ENCODE assay signal across 8 cellular contexts in the genomic region with DNA sequence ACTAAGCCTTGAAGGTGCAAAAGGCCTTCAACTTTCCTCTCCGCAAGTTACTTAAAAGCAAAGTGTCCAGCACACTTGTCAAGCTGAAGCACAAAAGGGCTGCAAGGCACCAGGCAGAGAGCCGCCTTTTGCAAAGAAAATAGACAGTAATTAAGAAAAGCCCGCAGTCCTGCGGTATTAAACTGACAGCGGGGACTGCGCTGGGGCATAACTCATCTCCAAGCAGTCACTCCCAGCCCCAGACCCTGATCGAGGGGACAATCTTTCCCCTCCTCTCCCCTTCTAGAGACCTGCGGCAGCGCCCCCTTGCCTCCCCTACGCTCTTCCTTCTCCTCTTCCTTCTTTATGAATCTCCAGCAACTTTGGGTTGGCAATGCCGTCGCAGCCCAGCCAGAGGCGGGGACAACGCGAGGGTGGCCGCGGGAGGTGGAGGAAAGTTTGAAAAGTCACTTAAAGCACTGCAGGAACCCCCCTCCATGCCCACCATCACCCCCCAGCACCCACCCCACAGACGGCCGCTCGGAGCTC.
DNase-seq lines count a peak whose midpoint lies in the region; TF ChIP-seq lines count a peak whose summit lies in the region.

No MANE protein-coding gene starts in this region.

- POLR2A ChIA-PET in activated CD4-positive, alpha-beta T cell treated with anti-CD3 and anti-CD28 coated beads, Interleukin-2, amount 10 ng/mL, durations not matched to agents 7 days and 5 days (lab: Charles Lee): no interaction called here

- peak; percentile 63 for DNase-seq in activated effector memory CD4-positive, alpha-beta T cell treated with anti-CD3 and anti-CD28 coated beads, Interleukin-2, amount 50 U/mL, for 16 hours
- DNase-seq in activated effector memory CD4-positive, alpha-beta T cell treated with Interleukin-2 at 50 U/mL for 16 hours: no peak
- no peak for DNase-seq in activated CD4-positive, alpha-beta T cell treated with anti-CD3 and anti-CD28 coated beads, Interleukin-2, amount 10 ng/mL, durations not matched to agents 7 days and 5 days
- peak in 1 of 2 donors; percentile 20 for DNase-seq in foreskin fibroblast
- DNase-seq in retinal pigment epithelial cell (ENCODE audit: low read depth): no peak
- DNase-seq in mucosa of gallbladder (ENCODE audit: low spot score): no peak
- no peak for DNase-seq in NCI-H2081 treated with DMSO at 0.1 percent for 48 hours (lab: John Stamatoyannopoulos, UW)
- DNase-seq in MG63: no peak

- no peaks in the 10 kb centered on the region for H3K9me3 ChIP-seq in MG63

- H3K36me3 Mint-ChIP-seq in activated CD4-positive, alpha-beta T cell treated with anti-CD3 and anti-CD28 coated beads, Interleukin-2, amount 10 ng/mL, durations not matched to agents 7 days and 5 days (ENCODE audit: low read depth): no peaks in the 10 kb centered on the region

- peaks cover 16% of the 10 kb centered on the region for H3K4me1 Mint-ChIP-seq in activated CD4-positive, alpha-beta T cell treated with anti-CD3 and anti-CD28 coated beads, Interleukin-2, amount 10 ng/mL, durations not matched to agents 7 days and 5 days

- H3K36me3 ChIP-seq in MG63: no peaks in the 10 kb centered on the region

- H3K27ac Mint-ChIP-seq in activated CD4-positive, alpha-beta T cell treated with anti-CD3 and anti-CD28 coated beads, Interleukin-2, amount 10 ng/mL, durations not matched to agents 7 days and 5 days: no peak overlapping the region

- peaks cover 46% of the 10 kb centered on the region for H3K27me3 ChIP-seq in MG63

- peak overlapping the region; percentile 71 for H3K4me3 Mint-ChIP-seq in activated CD4-positive, alpha-beta T cell treated with anti-CD3 and anti-CD28 coated beads, Interleukin-2, amount 10 ng/mL, durations not matched to agents 7 days and 5 days

- H3K9me3 Mint-ChIP-seq in activated CD4-positive, alpha-beta T cell treated with anti-CD3 and anti-CD28 coated beads, Interleukin-2, amount 10 ng/mL, durations not matched to agents 7 days and 5 days: no peaks in the 10 kb centered on the region

- CTCF ChIA-PET in activated CD4-positive, alpha-beta T cell treated with anti-CD3 and anti-CD28 coated beads, Interleukin-2, amount 10 ng/mL, durations not matched to agents 7 days and 5 days (lab: Charles Lee): no interaction called here

- H3K27me3 Mint-ChIP-seq in activated CD4-positive, alpha-beta T cell treated with anti-CD3 and anti-CD28 coated beads, Interleukin-2, amount 10 ng/mL, durations not matched to agents 7 days and 5 days: peaks cover 55% of the 10 kb centered on the region

- peak overlapping the region; percentile 49 to 54 for H3K4me3 ChIP-seq in foreskin fibroblast (ENCODE audit: low read depth in 1 of 2, low read length in 2 of 2)
- H3K4me3 ChIP-seq in retinal pigment epithelial cell (ENCODE audit: low read length): peak overlapping the region; percentile 67
- H3K4me3 ChIP-seq in MG63: no peak overlapping the region; the same call in 1 of the 2 replicates

- no peak for TF ChIP-seq CTCF in foreskin fibroblast (IDR thresholded peaks at IDR 0.05; ENCODE audit: low read depth, low read length)
- peak; percentile 39 for TF ChIP-seq CTCF in retinal pigment epithelial cell (conservative IDR thresholded peaks at IDR 0.05; ENCODE audit: low read depth, low read length)
